8 cellular contexts compared by ENCODE assay signal in genomic region chr15:45522931-45523331, GRCh38. TPM values are rescaled to one million over a fixed set of nuclear protein-coding genes. Genes with fewer than 3 reads are reported as not detected.
DNase-seq lines count a peak whose midpoint lies in the region; ATAC-seq and TF ChIP-seq lines count a peak whose summit lies in the region.

No MANE protein-coding gene starts in this region.

- peak overlapping the region; percentile 87; the same call in 1 of the 2 replicates for H3K4me2 ChIP-seq in MM.1S (ENCODE audit: low read depth, low read length)

- no peaks in the 10 kb centered on the region for H4K20me1 ChIP-seq in MM.1S (ENCODE audit: insufficient read depth, low read length)

- H2AFZ ChIP-seq in MM.1S (ENCODE audit: low read length) = peak overlapping the region; percentile 89

- peak overlapping the region; percentile 38; the same call in 1 of the 2 replicates for H3K9ac ChIP-seq in MM.1S (ENCODE audit: low read length)

- H3K4me1 ChIP-seq in MM.1S (ENCODE audit: low read length) (peaks cover 9% of the 10 kb centered on the region), right lobe of liver (peaks cover 0 to 13% (median 6%) of the 10 kb centered on the region in 4 donors)

- intact Hi-C loops in right lobe of liver (cut with DNase I) = no loop called here

- H3K36me3 ChIP-seq in MM.1S (replicated peaks; ENCODE audit: insufficient read depth, low read length) (no peaks in the 10 kb centered on the region), right lobe of liver (no peaks in the 10 kb centered on the region)

- H3K4me3 ChIP-seq in MM.1S (ENCODE audit: low read length) = peak overlapping the region; percentile 61
- peak overlapping the region; percentile 77 to 85 (median 82) for H3K4me3 ChIP-seq in right lobe of liver

- H3K9me3 ChIP-seq in MM.1S (replicated peaks; ENCODE audit: insufficient read depth, low read length) = no peaks in the 10 kb centered on the region
- no peaks in the 10 kb centered on the region for H3K9me3 ChIP-seq in right lobe of liver

- H3K27me3 ChIP-seq in MM.1S (replicated peaks; ENCODE audit: insufficient read depth, low read length) (no peaks in the 10 kb centered on the region), right lobe of liver (no peaks in the 10 kb centered on the region)

- DNase-seq in GM10266 (ENCODE audit: extremely low spot score) = peak; percentile 31
- peak; percentile 9 for DNase-seq in MM.1S
- peak in 29 of 61 donors; percentile 25 to 86 (median 72) for DNase-seq in caudate nucleus (lab: John Stamatoyannopoulos, UW)
- DNase-seq in right lobe of liver = no peak
- no peak for DNase-seq in NCI-H2196 (lab: John Stamatoyannopoulos, UW; ENCODE audit: unreplicated experiment)
- no peak for DNase-seq in ureter (ENCODE audit: low spot score)

- H3F3A ChIP-seq in MM.1S (ENCODE audit: insufficient read depth, low read length) = peaks cover 19% of the 10 kb centered on the region

- TF ChIP-seq POLR2A in right lobe of liver (IDR thresholded peaks at IDR 0.05) = no peak

- H3K79me2 ChIP-seq in MM.1S (ENCODE audit: low read length) = no peaks in the 10 kb centered on the region

- ATAC-seq in right lobe of liver (peak; percentile 4 to 13 (median 8)), HG02852 (IDR thresholded peaks at IDR 0.05; ENCODE audit: unreplicated experiment) (no peak)

- WGBS in right lobe of liver (ENCODE audit: insufficient coverage, low coverage, low lambda C conversion rate, missing lambda C conversion rate) = 0% methylated on average over 15 of the region's 18 CpGs

- no peaks in the 10 kb centered on the region for H3K9me2 ChIP-seq in MM.1S (replicated peaks; ENCODE audit: insufficient read depth, low read length)

- H3K27ac ChIP-seq in MM.1S (ENCODE audit: low read length) = no peak overlapping the region
- peak overlapping the region; percentile 89 for H3K27ac ChIP-seq in caudate nucleus (ENCODE audit: low read depth, low read length)
- peak overlapping the region; percentile 39 to 61 (median 51) for H3K27ac ChIP-seq in right lobe of liver
- H3K27ac ChIP-seq in temporal lobe (ENCODE audit: low read depth, low read length) = peak overlapping the region; percentile 92

- TF ChIP-seq CTCF in GM10266 (IDR thresholded peaks at IDR 0.05; ENCODE audit: control insufficient read depth, insufficient read depth, low read depth, missing control alignments) (no peak), MM.1S (IDR thresholded peaks at IDR 0.05; ENCODE audit: low read length) (no peak), right lobe of liver (IDR thresholded peaks at IDR 0.05) (no peak)

RNA-seq across cellular contexts. Expression of gene SLC30A4, which starts 0.4 kb away (rescaled TPM):
- total RNA-seq in right lobe of liver (1 to 10 TPM; 1.8 to 4.5 (median 3.0) TPM), temporal lobe (22.9 TPM), ureter (5.8 TPM)

Comparison
In these comparisons a context has a peak if more than half of its experiments do, and no peak if none do; other contexts are left out.
1. DNase-seq: peak in GM10266 (single experiment) and MM.1S (single experiment); none in right lobe of liver (0 of 3), NCI-H2196 (single experiment) and ureter (single experiment).